In genomic region chr12:46442723-46443122, GRCh38 we compare ENCODE assay signal across 21 cellular contexts.
A peak's percentile ranks its signal among the peaks of the same experiment; 100 is the strongest.
DNase-seq lines count a peak whose midpoint lies in the region; ATAC-seq and TF ChIP-seq lines count a peak whose summit lies in the region.
"Had no signal": no experiment of that assay in that cellular context is flagged by ENCODE, and none has a peak within 500 bp of the region (broad histone marks: within the 10 kb centered on the region; RNA-seq: fewer than 3 reads in every experiment).

No MANE protein-coding gene starts in this region.

- H3K4me1 ChIP-seq in HCT116 (ENCODE audit: control insufficient read depth in 1 of 2, insufficient read depth in 2 of 2, low read length in 2 of 2), result peaks cover 81 to 95% of the 10 kb centered on the region in 2 experiments
- H3K4me1 ChIP-seq in RWPE2 (ENCODE audit: insufficient read depth, poor library complexity, severe bottlenecking), result peaks cover 85% of the 10 kb centered on the region
- peaks cover 72% of the 10 kb centered on the region for H3K4me1 ChIP-seq in skeletal muscle satellite cell (ENCODE audit: control insufficient read depth, insufficient read depth, low read length)

- CTCF ChIA-PET in HCT116 (lab: Charles Lee), result no interaction called here

- POLR2A ChIA-PET in HCT116 (lab: Charles Lee), result interaction anchor here (1.0 to 3.2 kb wide), 8 partner anchors 9 to 113 kb away, joined by 3 to 24 read pairs (median 5); no protein-coding TSS in a partner anchor

- RAD21 ChIA-PET in HCT116 (lab: Charles Lee; ENCODE audit: low non-redundant PET in 1 of 2, low total read pairs in 2 of 2, uncharacterized antibody in 2 of 2, unreplicated experiment in 2 of 2), result interaction anchor here in 1 of 2 experiments (0.7 kb wide), 1 partner anchor 219 kb away, joined by 3 read pairs; no protein-coding TSS in a partner anchor

- TF ChIP-seq RAD21 in HCT116 (IDR thresholded peaks at IDR 0.05; ENCODE audit: low read depth), result peak; percentile 31

- no peak for TF ChIP-seq CTCF in HCT116 (IDR thresholded peaks at IDR 0.05 in 2 of 3, conservative IDR thresholded peaks at IDR 0.05 in 1 of 3; ENCODE audit: borderline replicate concordance in 1 of 3, insufficient read depth in 1 of 3, low read depth in 2 of 3, low read length in 2 of 3)
- TF ChIP-seq CTCF in RWPE2 (IDR thresholded peaks at IDR 0.05; ENCODE audit: poor library complexity, severe bottlenecking), result no peak
- TF ChIP-seq CTCF in WERI-Rb-1 (IDR thresholded peaks at IDR 0.05; ENCODE audit: low read depth, low read length), result no peak

- peak overlapping the region; percentile 93 for H3K27ac ChIP-seq in HCT116 (ENCODE audit: low read depth, low read length)
- peak overlapping the region; percentile 99 for H3K27ac ChIP-seq in RWPE2 (ENCODE audit: poor library complexity, severe bottlenecking)
- no peak overlapping the region for H3K27ac ChIP-seq in WERI-Rb-1
- H3K27ac ChIP-seq: gastroesophageal sphincter, KMS-11, tibial artery had no signal

- H2AFZ ChIP-seq in HCT116 (ENCODE audit: low read depth, low read length, poor library complexity, severe bottlenecking), result no peak overlapping the region
- H2AFZ ChIP-seq: GM23338 had no signal

- H3K9me3 Mint-ChIP-seq in activated T-cell treated with anti-CD3 and anti-CD28 coated beads, Interleukin-2, amount 50 U/mL, for 24 hours, result no peaks in the 10 kb centered on the region
- H3K9me3 Mint-ChIP-seq: activated naive CD8-positive, alpha-beta T cell treated with anti-CD3 and anti-CD28 coated beads, Interleukin-2, amount 50 U/mL, for 24 hours; natural killer cell had no signal

- no peaks in the 10 kb centered on the region for H3K9me2 ChIP-seq in HCT116 (ENCODE audit: insufficient read depth)

- H3K9ac ChIP-seq in HCT116 (ENCODE audit: low read length) (peak overlapping the region; percentile 61), skeletal muscle satellite cell (ENCODE audit: low read depth, low read length) (peak overlapping the region; percentile 61)
- H3K9ac ChIP-seq: KMS-11 had no signal

- H3K36me3 Mint-ChIP-seq in activated T-cell treated with anti-CD3 and anti-CD28 coated beads, Interleukin-2, amount 50 U/mL, for 24 hours (ENCODE audit: low read depth), result no peaks in the 10 kb centered on the region
- H3K36me3 Mint-ChIP-seq: natural killer cell had no signal

- H3K79me2 ChIP-seq in HCT116 (ENCODE audit: insufficient read depth, low read length), result no peaks in the 10 kb centered on the region; the same call in 1 of the 2 replicates

- no peaks in the 10 kb centered on the region for H3K9me3 ChIP-seq in HCT116 (ENCODE audit: control insufficient read depth in 1 of 2, insufficient read depth in 1 of 2, low read depth in 1 of 2, low read length in 2 of 2)
- no peaks in the 10 kb centered on the region for H3K9me3 ChIP-seq in RWPE2 (ENCODE audit: severe bottlenecking)
- H3K9me3 ChIP-seq in skeletal muscle satellite cell (replicated peaks; ENCODE audit: low read length), result no peaks in the 10 kb centered on the region
- H3K9me3 ChIP-seq in WERI-Rb-1 (ENCODE audit: severe bottlenecking), result no peaks in the 10 kb centered on the region
- H3K9me3 ChIP-seq: gastroesophageal sphincter, tibial artery had no signal

- ATAC-seq in HCT116, result peak; percentile 60
- peak; percentile 62 for ATAC-seq in RWPE2 (ENCODE audit: low read depth)
- ATAC-seq in esophagus mucosa, result peak; percentile 24
- ATAC-seq: activated naive CD8-positive, alpha-beta T cell treated with anti-CD3 and anti-CD28 coated beads, Interleukin-2, amount 50 U/mL, for 24 hours; gastroesophageal sphincter; natural killer cell; stimulated activated naive CD8-positive, alpha-beta T cell treated with anti-CD3 and anti-CD28 coated beads, Interleukin-15, Interleukin-2, amounts not matched to agents 100 U/mL and 50 U/mL, for 24 hours had no signal

- DNase-seq in HCT116 (ENCODE audit: low read depth, low spot score), result peak; percentile 77
- DNase-seq in RWPE2 (ENCODE audit: low spot score), result no peak
- no peak for DNase-seq in NCI-H82 treated with DMSO at 0.1 percent for 48 hours (lab: John Stamatoyannopoulos, UW; ENCODE audit: unreplicated experiment)
- DNase-seq in activated T-cell treated with anti-CD3 and anti-CD28 coated beads, Interleukin-2, amount 50 U/mL, for 24 hours, result no peak
- DNase-seq in WERI-Rb-1, result no peak
- DNase-seq: activated CD4-positive, alpha-beta T cell treated with anti-CD3 and anti-CD28 coated beads, Interleukin-2, amount 50 U/mL, for 1 hour; activated CD8-positive, alpha-beta memory T cell treated with anti-CD3 and anti-CD28 coated beads, Interleukin-2, amount 50 U/mL, for 4 hours; activated effector memory CD4-positive, alpha-beta T cell treated with Interleukin-2 at 50 U/mL for 16 hours; activated naive CD8-positive, alpha-beta T cell treated with anti-CD3 and anti-CD28 coated beads, Interleukin-2, amount 50 U/mL, for 24 hours; DMS79 treated with DMSO at 0.1 percent for 48 hours; natural killer cell; NCI-H1048; NCI-H2029; stimulated activated CD4-positive, alpha-beta T cell treated with anti-CD3 and anti-CD28 coated beads, Interleukin-2, amount 100 ng/mL, for 24 hours; stimulated activated naive CD8-positive, alpha-beta T cell treated with anti-CD3 and anti-CD28 coated beads, Interleukin-15, Interleukin-2, amounts not matched to agents 100 U/mL and 50 U/mL, for 24 hours; tibial artery had no signal

- H3K4me1 Mint-ChIP-seq in activated T-cell treated with anti-CD3 and anti-CD28 coated beads, Interleukin-2, amount 50 U/mL, for 24 hours (ENCODE audit: low read depth), result peaks cover 13% of the 10 kb centered on the region

- intact Hi-C loops in HCT116 (cut with micrococcal nuclease), result loop anchor here (5.0 kb wide), 1 partner anchor 110 kb away; no protein-coding TSS in a partner anchor

- peak overlapping the region; percentile 60 for H3K4me2 ChIP-seq in HCT116 (ENCODE audit: low read length)
- H3K4me2 ChIP-seq in skeletal muscle satellite cell (ENCODE audit: low read length), result peak overlapping the region; percentile 27
- H3K4me2 ChIP-seq: GM23338, KMS-11 had no signal

- no TSS peak for BruUV-seq in HCT116 (replicated peaks; lab: Mats Ljungman, UMichigan)

- no peak for TF ChIP-seq POLR2A in HCT116 (IDR thresholded peaks at IDR 0.05; ENCODE audit: borderline replicate concordance, extremely low read depth, insufficient read depth, insufficient read length)

- H3K27me3 ChIP-seq in HCT116 (ENCODE audit: insufficient read depth, low read length) (no peaks in the 10 kb centered on the region), RWPE2 (ENCODE audit: insufficient read depth, poor library complexity, severe bottlenecking) (no peaks in the 10 kb centered on the region), skeletal muscle satellite cell (ENCODE audit: control insufficient read depth, insufficient read depth, low read length) (no peaks in the 10 kb centered on the region), WERI-Rb-1 (ENCODE audit: insufficient read depth, low read depth, severe bottlenecking) (no peaks in the 10 kb centered on the region)
- H3K27me3 ChIP-seq: gastroesophageal sphincter, tibial artery had no signal

- H3K36me3 ChIP-seq in HCT116 (ENCODE audit: control insufficient read depth in 1 of 2, insufficient read depth in 2 of 2, low read length in 2 of 2) (no peaks in the 10 kb centered on the region), RWPE2 (ENCODE audit: low read depth) (no peaks in the 10 kb centered on the region), skeletal muscle satellite cell (ENCODE audit: insufficient read depth, low read length) (no peaks in the 10 kb centered on the region), WERI-Rb-1 (no peaks in the 10 kb centered on the region)
- H3K36me3 ChIP-seq: gastroesophageal sphincter, tibial artery had no signal

- H3K27ac Mint-ChIP-seq in activated T-cell treated with anti-CD3 and anti-CD28 coated beads, Interleukin-2, amount 50 U/mL, for 24 hours, result no peak overlapping the region
- H3K27ac Mint-ChIP-seq: activated naive CD8-positive, alpha-beta T cell treated with anti-CD3 and anti-CD28 coated beads, Interleukin-2, amount 50 U/mL, for 24 hours; GM23338 had no signal

- H3K4me3 ChIP-seq in HCT116 (replicated peaks in 1 of 2; ENCODE audit: low read depth in 1 of 2, low read length in 2 of 2) (peak overlapping the region in 1 of 2 experiments; percentile 21; a peak in 1 of 4 replicates), RWPE2 (ENCODE audit: severe bottlenecking) (no peak overlapping the region), skeletal muscle satellite cell (ENCODE audit: low read length) (no peak overlapping the region), WERI-Rb-1 (ENCODE audit: low read depth, low read length) (no peak overlapping the region)
- H3K4me3 ChIP-seq: gastroesophageal sphincter, GM23338, tibial artery had no signal

- H4K20me1 ChIP-seq in HCT116 (ENCODE audit: insufficient read depth), result no peaks in the 10 kb centered on the region

- no peaks in the 10 kb centered on the region for H3K27me3 Mint-ChIP-seq in activated T-cell treated with anti-CD3 and anti-CD28 coated beads, Interleukin-2, amount 50 U/mL, for 24 hours
- H3K27me3 Mint-ChIP-seq: activated naive CD8-positive, alpha-beta T cell treated with anti-CD3 and anti-CD28 coated beads, Interleukin-2, amount 50 U/mL, for 24 hours had no signal

- no peak overlapping the region for H3K4me3 Mint-ChIP-seq in activated T-cell treated with anti-CD3 and anti-CD28 coated beads, Interleukin-2, amount 50 U/mL, for 24 hours
- H3K4me3 Mint-ChIP-seq: activated naive CD8-positive, alpha-beta T cell treated with anti-CD3 and anti-CD28 coated beads, Interleukin-2, amount 50 U/mL, for 24 hours; GM23338; natural killer cell had no signal

TF ChIP-seq in HCT116, 20 proteins besides CTCF, POLR2A, EP300 and RAD21 (continues in another document):
- TF ChIP-seq FOSL1 (IDR thresholded peaks at IDR 0.05; ENCODE audit: low read depth), result peak; percentile 78
- TF ChIP-seq EZH2 (IDR thresholded peaks at IDR 0.05), result no peak
- TF ChIP-seq TCF7L2 (IDR thresholded peaks at IDR 0.05; ENCODE audit: borderline replicate concordance, extremely low read depth, insufficient read depth, insufficient read length), result peak; percentile 83
- TF ChIP-seq ELF1 (IDR thresholded peaks at IDR 0.05; ENCODE audit: borderline replicate concordance, low read depth), result no peak; the same call in 1 of the 2 replicates
- TF ChIP-seq SRF (IDR thresholded peaks at IDR 0.05; ENCODE audit: low read depth), result peak; percentile 53; the same call in 1 of the 2 replicates
- TF ChIP-seq YY1 (IDR thresholded peaks at IDR 0.05; ENCODE audit: extremely low read depth, insufficient replicate concordance, low read depth, low read length), result no peak
- TF ChIP-seq CEBPB (IDR thresholded peaks at IDR 0.05; ENCODE audit: low read depth), result peak; percentile 66
- no peak for TF ChIP-seq MAX (IDR thresholded peaks at IDR 0.05)
- 0 out of 2 replicates have a peak, but pooled peaks have one; percentile 24 for TF ChIP-seq EGR1 (IDR thresholded peaks at IDR 0.05; ENCODE audit: low read depth)
- TF ChIP-seq POLR2AphosphoS5 (IDR thresholded peaks at IDR 0.05; ENCODE audit: low read depth, low read length), result no peak; the same call in 1 of the 2 replicates
